In genomic region chr16:11140867-11141266, GRCh38 we compare ENCODE assay signal across 1 cellular context.
TF ChIP-seq lines count a peak whose summit lies in the region.

No MANE protein-coding gene starts in this region.

TF ChIP-seq in H1, 55 proteins besides CTCF, POLR2A, EP300 and RAD21:
- TF ChIP-seq JUN (IDR thresholded peaks at IDR 0.05; ENCODE audit: low read depth, low read length) (no peak), PHF8 (conservative IDR thresholded peaks at IDR 0.05; ENCODE audit: low read depth, low read length) (no peak), BRCA1 (IDR thresholded peaks at IDR 0.05; ENCODE audit: low read depth, low read length) (no peak), MAFK (IDR thresholded peaks at IDR 0.05; ENCODE audit: low read depth, low read length) (no peak), BACH1 (IDR thresholded peaks at IDR 0.05; ENCODE audit: low read length) (no peak), TAF1 (IDR thresholded peaks at IDR 0.05; ENCODE audit: low read depth, low read length) (no peak), KDM5A (IDR thresholded peaks at IDR 0.05; ENCODE audit: low read length) (no peak), SP1 (IDR thresholded peaks at IDR 0.05; ENCODE audit: low read depth, low read length) (no peak), RFX5 (IDR thresholded peaks at IDR 0.05; ENCODE audit: borderline replicate concordance, low read depth, low read length) (no peak), GABPA (IDR thresholded peaks at IDR 0.05; ENCODE audit: borderline replicate concordance, insufficient read depth, low read length) (no peak), TCF12 (IDR thresholded peaks at IDR 0.05; ENCODE audit: low read depth, low read length) (no peak), EZH2 (IDR thresholded peaks at IDR 0.05; ENCODE audit: low read depth, low read length, severe bottlenecking) (no peak), ASH2L (IDR thresholded peaks at IDR 0.05; ENCODE audit: low read length) (no peak), SAP30 (IDR thresholded peaks at IDR 0.05; ENCODE audit: insufficient read depth, insufficient replicate concordance, low read length) (no peak), SUZ12 (IDR thresholded peaks at IDR 0.05; ENCODE audit: low read length) (no peak), KDM4A (IDR thresholded peaks at IDR 0.05; ENCODE audit: low read depth, low read length, severe bottlenecking) (no peak)
- TF ChIP-seq, protein P1, sequence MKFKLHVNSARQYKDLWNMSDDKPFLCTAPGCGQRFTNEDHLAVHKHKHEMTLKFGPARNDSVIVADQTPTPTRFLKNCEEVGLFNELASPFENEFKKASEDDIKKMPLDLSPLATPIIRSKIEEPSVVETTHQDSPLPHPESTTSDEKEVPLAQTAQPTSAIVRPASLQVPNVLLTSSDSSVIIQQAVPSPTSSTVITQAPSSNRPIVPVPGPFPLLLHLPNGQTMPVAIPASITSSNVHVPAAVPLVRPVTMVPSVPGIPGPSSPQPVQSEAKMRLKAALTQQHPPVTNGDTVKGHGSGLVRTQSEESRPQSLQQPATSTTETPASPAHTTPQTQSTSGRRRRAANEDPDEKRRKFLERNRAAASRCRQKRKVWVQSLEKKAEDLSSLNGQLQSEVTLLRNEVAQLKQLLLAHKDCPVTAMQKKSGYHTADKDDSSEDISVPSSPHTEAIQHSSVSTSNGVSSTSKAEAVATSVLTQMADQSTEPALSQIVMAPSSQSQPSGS (IDR thresholded peaks at IDR 0.05; ENCODE audit: low read length) = no peak
